In genomic region chr18:62979900-62980299, GRCh38 we compare ENCODE assay signal across 18 cellular contexts.
DNase-seq lines count a peak whose midpoint lies in the region; ATAC-seq and TF ChIP-seq lines count a peak whose summit lies in the region.
"Had no signal": no experiment of that assay in that cellular context is flagged by ENCODE, and none has a peak within 500 bp of the region (broad histone marks: within the 10 kb centered on the region; RNA-seq: fewer than 3 reads in every experiment).

No MANE protein-coding gene starts in this region.

- no peak overlapping the region for H3K18ac ChIP-seq in H9 (ENCODE audit: insufficient read length, low read depth, low read length)

- H3K36me3 ChIP-seq in OCI-LY1 (ENCODE audit: insufficient read depth, low read length) = no peaks in the 10 kb centered on the region

- no peaks in the 10 kb centered on the region for H3K79me1 ChIP-seq in H9 (ENCODE audit: insufficient read depth, low read depth, low read length, poor library complexity, severe bottlenecking)

- H3K9me3 ChIP-seq in OCI-LY1 (ENCODE audit: low read length) (no peaks in the 10 kb centered on the region), H9 (ENCODE audit: control insufficient read depth, low read depth, low read length) (no peaks in the 10 kb centered on the region)
- H3K9me3 ChIP-seq: colonic mucosa, suprapubic skin had no signal

- H3K9ac ChIP-seq in OCI-LY1 (ENCODE audit: low read length) (no peak overlapping the region), H9 (ENCODE audit: extremely low read depth, insufficient read length, low read length) (no peak overlapping the region)

- H3K27me3 Mint-ChIP-seq in activated naive CD8-positive, alpha-beta T cell treated with anti-CD3 and anti-CD28 coated beads for 36 hours = no peaks in the 10 kb centered on the region
- no peaks in the 10 kb centered on the region for H3K27me3 Mint-ChIP-seq in H9 (ENCODE audit: low read depth)
- H3K27me3 Mint-ChIP-seq: activated CD4-positive, alpha-beta memory T cell treated with anti-CD3 and anti-CD28 coated beads, Interleukin-2, amount 10 ng/mL, durations not matched to agents 7 days and 5 days; activated T-cell treated with anti-CD3 and anti-CD28 coated beads, Interleukin-2, amount 50 U/mL, for 24 hours; IgD-negative memory B cell had no signal

- no peak for ATAC-seq in HG03108 (IDR thresholded peaks at IDR 0.05; ENCODE audit: unreplicated experiment)

- no peaks in the 10 kb centered on the region for H3F3A ChIP-seq in OCI-LY1 (ENCODE audit: insufficient read depth, low read length)

- no peaks in the 10 kb centered on the region for H3K9me3 Mint-ChIP-seq in activated naive CD8-positive, alpha-beta T cell treated with anti-CD3 and anti-CD28 coated beads for 36 hours
- H3K9me3 Mint-ChIP-seq in H9 = no peaks in the 10 kb centered on the region
- H3K9me3 Mint-ChIP-seq: activated CD4-positive, alpha-beta memory T cell treated with anti-CD3 and anti-CD28 coated beads, Interleukin-2, amount 10 ng/mL, durations not matched to agents 7 days and 5 days; activated naive CD4-positive, alpha-beta T cell treated with anti-CD3 and anti-CD28 coated beads, Interleukin-2, amount 10 ng/mL, durations not matched to agents 7 days and 5 days; activated T-cell treated with anti-CD3 and anti-CD28 coated beads, Interleukin-2, amount 50 U/mL, for 24 hours; CD14-positive monocyte; IgD-negative memory B cell had no signal

- no CpG with 5 or more reads among the region's 4 CpGs for WGBS in H9 (ENCODE audit: extremely low coverage, insufficient read length, low lambda C conversion rate)

- H2AK5ac ChIP-seq in H9 (ENCODE audit: insufficient read length, low read length) = no peak overlapping the region

- no peaks in the 10 kb centered on the region for H3K27me3 ChIP-seq in OCI-LY1 (ENCODE audit: insufficient read depth, low read length)
- H3K27me3 ChIP-seq in H9 (ENCODE audit: insufficient read depth, low read length) = no peaks in the 10 kb centered on the region
- H3K27me3 ChIP-seq: colonic mucosa, suprapubic skin had no signal

- H3K79me2 ChIP-seq in OCI-LY1 (ENCODE audit: insufficient read depth, low read length) (no peaks in the 10 kb centered on the region), H9 (ENCODE audit: insufficient read depth, low read length) (no peaks in the 10 kb centered on the region)

- H3K9me2 ChIP-seq in OCI-LY1 (ENCODE audit: low read depth, low read length) = no peaks in the 10 kb centered on the region

- H3K27ac Mint-ChIP-seq in activated naive CD8-positive, alpha-beta T cell treated with anti-CD3 and anti-CD28 coated beads for 36 hours = no peak overlapping the region
- peak overlapping the region in 1 of 3 experiments; percentile 44; a peak in 1 of 7 replicates for H3K27ac Mint-ChIP-seq in H9
- H3K27ac Mint-ChIP-seq: activated CD4-positive, alpha-beta memory T cell treated with anti-CD3 and anti-CD28 coated beads, Interleukin-2, amount 10 ng/mL, durations not matched to agents 7 days and 5 days; activated naive CD4-positive, alpha-beta T cell treated with anti-CD3 and anti-CD28 coated beads, Interleukin-2, amount 10 ng/mL, durations not matched to agents 7 days and 5 days; activated T-cell treated with anti-CD3 and anti-CD28 coated beads, Interleukin-2, amount 50 U/mL, for 24 hours had no signal

- no peaks in the 10 kb centered on the region for H3K36me3 Mint-ChIP-seq in activated naive CD8-positive, alpha-beta T cell treated with anti-CD3 and anti-CD28 coated beads for 36 hours
- peaks cover 21 to 57% (median 46%) of the 10 kb centered on the region in 3 experiments; a peak in 6 of 7 replicates for H3K36me3 Mint-ChIP-seq in H9 (ENCODE audit: insufficient read depth in 1 of 3, low read depth in 3 of 3)
- H3K36me3 Mint-ChIP-seq: activated naive CD4-positive, alpha-beta T cell treated with anti-CD3 and anti-CD28 coated beads, Interleukin-2, amount 10 ng/mL, durations not matched to agents 7 days and 5 days had no signal

- no peak overlapping the region for H3K4ac ChIP-seq in H9 (ENCODE audit: low read depth, low read length)

- DNase-seq in NCI-H748 (lab: John Stamatoyannopoulos, UW; ENCODE audit: unreplicated experiment) = peak; percentile 52
- no peak for DNase-seq in NCI-H748 treated with DMSO at 0.1 percent for 48 hours (lab: John Stamatoyannopoulos, UW)
- peak; percentile 3 for DNase-seq in fibroblast of villous mesenchyme (ENCODE audit: low read depth)
- peak in 4 of 49 donors; percentile 17 to 36 (median 24) for DNase-seq in substantia nigra (lab: John Stamatoyannopoulos, UW)
- DNase-seq in activated naive CD8-positive, alpha-beta T cell treated with anti-CD3 and anti-CD28 coated beads for 36 hours = no peak
- DNase-seq in H9 = no peak
- DNase-seq: activated CD4-positive, alpha-beta memory T cell treated with anti-CD3 and anti-CD28 coated beads, Interleukin-2, amount 10 ng/mL, durations not matched to agents 7 days and 5 days; activated CD4-positive, CD25-positive, alpha-beta regulatory T cell; activated naive CD4-positive, alpha-beta T cell treated with anti-CD3 and anti-CD28 coated beads, Interleukin-2, amount 10 ng/mL, durations not matched to agents 7 days and 5 days; activated T-cell treated with anti-CD3 and anti-CD28 coated beads, Interleukin-2, amount 50 U/mL, for 24 hours; colonic mucosa; NCI-H2171 had no signal

- H3K4me1 Mint-ChIP-seq in activated naive CD8-positive, alpha-beta T cell treated with anti-CD3 and anti-CD28 coated beads for 36 hours = peaks cover 2% of the 10 kb centered on the region
- peaks cover 2 to 11% of the 10 kb centered on the region in 2 experiments for H3K4me1 Mint-ChIP-seq in H9

- H3T11ph ChIP-seq in H9 (ENCODE audit: low read length) = no peak overlapping the region

- no peaks in the 10 kb centered on the region for H3K23me2 ChIP-seq in H9 (ENCODE audit: insufficient read length, low read depth, low read length, poor library complexity, severe bottlenecking)

- no peak overlapping the region for H2BK15ac ChIP-seq in H9 (ENCODE audit: low read depth, low read length)

- TF ChIP-seq CTCF in OCI-LY1 (IDR thresholded peaks at IDR 0.05; ENCODE audit: low read length) (no peak), fibroblast of villous mesenchyme (IDR thresholded peaks at IDR 0.05; ENCODE audit: insufficient read depth, low read depth, low read length) (no peak), H9 (conservative IDR thresholded peaks at IDR 0.05) (no peak)

- H3K4me3 ChIP-seq in OCI-LY1 (ENCODE audit: low read depth, low read length, poor library complexity, severe bottlenecking) (no peak overlapping the region), fibroblast of villous mesenchyme (ENCODE audit: low read depth, low read length) (no peak overlapping the region)
- H3K4me3 ChIP-seq: colonic mucosa, suprapubic skin had no signal

- H2BK20ac ChIP-seq in H9 (ENCODE audit: low read depth, low read length, poor library complexity, severe bottlenecking) = no peak overlapping the region

- peaks cover 21% of the 10 kb centered on the region for H3K4me1 ChIP-seq in OCI-LY1 (ENCODE audit: insufficient read depth, low read length, severe bottlenecking)
- no peaks in the 10 kb centered on the region for H3K4me1 ChIP-seq in H9 (ENCODE audit: insufficient read depth, low read length)
- H3K4me1 ChIP-seq: colonic mucosa, suprapubic skin had no signal

- H2BK120ac ChIP-seq in H9 (ENCODE audit: low read depth, low read length, poor library complexity, severe bottlenecking) = no peak overlapping the region

- no peak overlapping the region for H3K23ac ChIP-seq in H9 (ENCODE audit: insufficient read length, low read depth, low read length)

- H4K20me1 ChIP-seq in OCI-LY1 (ENCODE audit: insufficient read depth, low read length) (no peaks in the 10 kb centered on the region), H9 (ENCODE audit: control insufficient read depth, insufficient read depth, insufficient read length) (no peaks in the 10 kb centered on the region)

- no peak overlapping the region for H2BK12ac ChIP-seq in H9 (ENCODE audit: insufficient read length, low read depth, low read length)

- H3K4me3 Mint-ChIP-seq in activated naive CD8-positive, alpha-beta T cell treated with anti-CD3 and anti-CD28 coated beads for 36 hours = no peak overlapping the region
- H3K4me3 Mint-ChIP-seq in H9 = no peak overlapping the region
- H3K4me3 Mint-ChIP-seq: activated CD4-positive, alpha-beta memory T cell treated with anti-CD3 and anti-CD28 coated beads, Interleukin-2, amount 10 ng/mL, durations not matched to agents 7 days and 5 days; activated naive CD4-positive, alpha-beta T cell treated with anti-CD3 and anti-CD28 coated beads, Interleukin-2, amount 10 ng/mL, durations not matched to agents 7 days and 5 days; activated T-cell treated with anti-CD3 and anti-CD28 coated beads, Interleukin-2, amount 50 U/mL, for 24 hours; IgD-negative memory B cell had no signal

- H3K27ac ChIP-seq in OCI-LY1 (ENCODE audit: low read depth, low read length, poor library complexity, severe bottlenecking) = peak overlapping the region; percentile 66
- peak overlapping the region; percentile 90 for H3K27ac ChIP-seq in substantia nigra (ENCODE audit: low read depth, low read length, poor library complexity, severe bottlenecking)
- H3K27ac ChIP-seq in H9 (ENCODE audit: insufficient read length, low read depth, low read length) = no peak overlapping the region
- H3K27ac ChIP-seq: colonic mucosa, epithelial cell of prostate, suprapubic skin had no signal

- H2AFZ ChIP-seq in OCI-LY1 (ENCODE audit: low read length) = peak overlapping the region; percentile 13; the same call in 1 of the 2 replicates
- no peak overlapping the region for H2AFZ ChIP-seq in H9 (ENCODE audit: low read length)

- H3K14ac ChIP-seq in H9 (ENCODE audit: insufficient read depth, low read length) = no peak overlapping the region

- H4K91ac ChIP-seq in H9 (ENCODE audit: insufficient read length, low read depth, low read length) = no peak overlapping the region

- H4K8ac ChIP-seq in H9 (replicated peaks; ENCODE audit: insufficient read length, low read depth, low read length) = no peak overlapping the region

- H4K5ac ChIP-seq in H9 (ENCODE audit: insufficient read length, low read depth, low read length) = no peak overlapping the region

- peak overlapping the region; percentile 42; the same call in 1 of the 2 replicates for H3K4me2 ChIP-seq in OCI-LY1 (ENCODE audit: low read length)
- no peak overlapping the region for H3K4me2 ChIP-seq in H9 (ENCODE audit: insufficient read depth, insufficient read length, low read length)

- H2BK5ac ChIP-seq in H9 (ENCODE audit: insufficient read length, low read length) = no peak overlapping the region

- H3K56ac ChIP-seq in H9 (ENCODE audit: insufficient read length, low read depth, low read length) = no peak overlapping the region

Comparison
In these comparisons a context has a peak if more than half of its experiments do, and no peak if none do; other contexts are left out.
1. DNase-seq: peak in NCI-H748 (single experiment) and fibroblast of villous mesenchyme (single experiment); none in NCI-H748 treated with DMSO at 0.1 percent for 48 hours (single experiment), activated naive CD8-positive, alpha-beta T cell treated with anti-CD3 and anti-CD28 coated beads for 36 hours (single experiment) and H9 (single experiment).